27 cellular contexts compared by ENCODE assay signal in the genomic region with DNA sequence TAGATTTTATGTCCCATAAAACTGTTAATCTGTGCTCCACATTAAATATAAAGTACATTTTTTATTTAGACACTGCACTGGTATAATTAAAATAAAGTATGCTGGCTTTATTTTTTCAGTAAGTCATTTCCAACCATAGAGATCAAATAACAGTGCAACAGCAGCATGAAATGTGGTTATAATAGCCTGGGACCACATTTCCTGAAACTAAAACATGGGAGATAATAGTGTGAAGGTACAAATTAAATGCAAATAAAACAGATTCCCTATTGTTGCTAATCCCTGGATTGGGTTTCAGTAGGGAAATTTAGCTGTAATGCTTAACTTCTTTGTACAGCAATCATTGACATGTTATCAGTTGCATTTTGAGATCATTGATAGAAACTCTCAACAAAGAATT.
"Had no signal": no experiment of that assay in that cellular context is flagged by ENCODE, and none has a peak within 500 bp of the region (broad histone marks: within the 10 kb centered on the region; RNA-seq: fewer than 3 reads in every experiment).

No MANE protein-coding gene starts in this region.

- DNase-seq: activated CD4-positive, alpha-beta T cell treated with anti-CD3 and anti-CD28 coated beads for 4 hours; activated CD4-positive, alpha-beta T cell treated with anti-CD3 and anti-CD28 coated beads, Interleukin-2, amount 50 U/mL, for 4 hours; activated effector memory CD4-positive, alpha-beta T cell treated with anti-CD3 and anti-CD28 coated beads, Interleukin-2, amount 50 U/mL, for 16 hours; activated naive CD4-positive, alpha-beta T cell treated with anti-CD3 and anti-CD28 coated beads for 36 hours; activated naive CD8-positive, alpha-beta T cell treated with anti-CD3 and anti-CD28 coated beads, Interleukin-2, amount 10 ng/mL, durations not matched to agents 7 days and 5 days; amniotic stem cell; endodermal cell; foreskin keratinocyte; heart left ventricle; hypothalamus; immature natural killer cell; kidney; left colon; midbrain; naive thymus-derived CD8-positive, alpha-beta T cell; occipital lobe; psoas muscle; sigmoid colon; small intestine; stimulated activated CD4-positive, alpha-beta T cell treated with anti-CD3 and anti-CD28 coated beads, Interleukin-4, amount 100 ng/mL, for 24 hours; T-helper 9 cell; upper lobe of left lung had no signal

- H3K4me3 ChIP-seq: esophagus muscularis mucosa, heart left ventricle, psoas muscle, sigmoid colon, upper lobe of left lung, vagina had no signal

- H3K27me3 ChIP-seq: esophagus muscularis mucosa, heart left ventricle, sigmoid colon, upper lobe of left lung, vagina had no signal

- ATAC-seq: foreskin keratinocyte; heart left ventricle; left colon; naive thymus-derived CD8-positive, alpha-beta T cell; psoas muscle; stimulated activated effector memory CD8-positive, alpha-beta T cell treated with anti-CD3 and anti-CD28 coated beads, Interleukin-12 subunit alpha, Interleukin-12 subunit beta, amount 100 ng/mL, for 72 hours had no signal

- H3K4me1 ChIP-seq: esophagus muscularis mucosa, heart left ventricle, parathyroid adenoma, psoas muscle, sigmoid colon, vagina had no signal

- H3K27ac ChIP-seq: esophagus muscularis mucosa, foreskin keratinocyte, heart left ventricle, parathyroid adenoma, psoas muscle, sigmoid colon, upper lobe of left lung, vagina, VCaP had no signal

- H3K9me3 ChIP-seq: esophagus muscularis mucosa, heart left ventricle, psoas muscle, sigmoid colon, upper lobe of left lung, vagina had no signal

- H3K36me3 ChIP-seq: esophagus muscularis mucosa, heart left ventricle, sigmoid colon, upper lobe of left lung, vagina had no signal
